Comparison of ENCODE assay signal across 8 cellular contexts in the genomic region with DNA sequence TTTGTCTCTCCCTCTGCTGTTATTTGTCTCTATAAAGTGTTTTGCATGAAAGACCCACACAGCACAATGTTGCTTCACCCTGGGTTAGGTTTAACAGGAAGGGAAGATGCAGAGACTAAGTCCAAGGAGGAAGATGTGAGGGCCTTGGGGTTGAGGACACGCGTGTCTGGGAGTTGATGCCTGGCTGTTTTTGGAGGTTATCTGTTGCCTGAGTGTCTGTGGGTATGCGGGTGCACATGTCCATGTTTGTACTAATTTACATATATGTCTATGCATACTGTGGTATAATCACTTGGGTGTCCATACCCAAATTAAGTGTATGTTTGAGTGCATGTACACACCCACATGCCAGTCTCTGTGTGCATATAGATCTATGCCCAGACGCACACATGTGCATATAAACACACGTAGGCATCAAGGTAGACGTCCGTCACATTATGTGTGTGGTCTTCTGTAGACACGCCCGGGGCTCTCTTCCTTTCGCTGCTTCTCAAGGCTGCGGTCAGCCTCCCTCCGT. TPM values are rescaled to one million over a fixed set of nuclear protein-coding genes. Genes with fewer than 3 reads are reported as not detected.
DNase-seq lines count a peak whose midpoint lies in the region; ATAC-seq and TF ChIP-seq lines count a peak whose summit lies in the region.

No MANE protein-coding gene starts in this region.

- no peak overlapping the region for H3K9ac ChIP-seq in HUES48 (ENCODE audit: low read depth, low read length)
- no peak overlapping the region for H3K9ac ChIP-seq in mammary epithelial cell (ENCODE audit: insufficient read depth, low read length)
- H3K9ac ChIP-seq in mucosa of rectum (ENCODE audit: low read depth in 1 of 2, low read length in 2 of 2) = peak overlapping the region in 1 of 2 donors; percentile 56

- H2AFZ ChIP-seq in mammary epithelial cell (ENCODE audit: low read depth, low read length) = peak overlapping the region; percentile 88

- H3K36me3 Mint-ChIP-seq in Caco-2 (ENCODE audit: insufficient read depth, unreplicated experiment) = peaks cover 5% of the 10 kb centered on the region

- peak overlapping the region; percentile 82 for H3K4me2 ChIP-seq in mammary epithelial cell (ENCODE audit: insufficient read depth, low read depth, low read length)

- H3K4me1 ChIP-seq in Caco-2 = peaks cover 5% of the 10 kb centered on the region; the same call in 1 of the 2 replicates
- peaks cover 22% of the 10 kb centered on the region for H3K4me1 ChIP-seq in HUES48 (ENCODE audit: control insufficient read depth, insufficient read depth, low read length)
- H3K4me1 ChIP-seq in mammary epithelial cell (ENCODE audit: insufficient read depth, low read length) = peaks cover 18% of the 10 kb centered on the region
- peaks cover 8 to 16% of the 10 kb centered on the region in 2 donors for H3K4me1 ChIP-seq in mucosa of rectum (ENCODE audit: control insufficient read depth in 2 of 2, insufficient read depth in 2 of 2, low read length in 2 of 2)

- intact Hi-C loops in Caco-2 (cut with micrococcal nuclease; ENCODE audit: unreplicated experiment) (no loop called here), mammary epithelial cell (cut with micrococcal nuclease) (loop anchor here (2.0 kb wide), 1 partner anchor 73 kb away; the partner anchor contains the start of gene LDLRAP1)

- no peak overlapping the region for H3K27ac ChIP-seq in HUES48 (ENCODE audit: low read depth, low read length)
- no peak overlapping the region for H3K27ac ChIP-seq in mammary epithelial cell (ENCODE audit: insufficient read depth, low read depth, low read length)
- peak overlapping the region; percentile 52 to 63 for H3K27ac ChIP-seq in mucosa of rectum (ENCODE audit: low read depth in 2 of 2, low read length in 2 of 2)

- ATAC-seq in GM19467 (IDR thresholded peaks at IDR 0.05; ENCODE audit: unreplicated experiment) (no peak), GM19463 (IDR thresholded peaks at IDR 0.05; ENCODE audit: unreplicated experiment) (no peak)

- in situ Hi-C loops in mammary epithelial cell (cut with MboI; ENCODE audit: low sequenced_read_pairs in 2 of 2) = no loop called here

- peaks cover 14% of the 10 kb centered on the region for H3K4me1 Mint-ChIP-seq in Caco-2 (ENCODE audit: low read depth, unreplicated experiment)

- H3K27ac Mint-ChIP-seq in Caco-2 (ENCODE audit: unreplicated experiment) = no peak overlapping the region

- CTCF ChIA-PET in Caco-2 (lab: Charles Lee) = interaction anchor here (0.7 kb wide), 1 partner anchor 89 kb away, joined by 3 read pairs; no protein-coding TSS in a partner anchor
- CTCF ChIA-PET in mammary epithelial cell (lab: Charles Lee; ENCODE audit: low non-redundant PET) = no interaction called here

- H3K4me3 ChIP-seq in Caco-2 (ENCODE audit: low read depth, low read length) (peak overlapping the region; percentile 42), HUES48 (ENCODE audit: low read depth, low read length) (peak overlapping the region; percentile 78), mammary epithelial cell (replicated peaks in 1 of 3; ENCODE audit: insufficient read depth in 1 of 3, low read depth in 2 of 3, low read length in 3 of 3) (peak overlapping the region in 2 of 3 experiments; percentile 44 to 46), mucosa of rectum (ENCODE audit: low read length in 2 of 2) (peak overlapping the region; percentile 62 to 63)

- 5% methylated on average over 12 of the region's 12 CpGs for WGBS in mammary epithelial cell (ENCODE audit: low coverage, missing lambda C conversion rate)

- peak overlapping the region; percentile 61 for H3K4me3 Mint-ChIP-seq in Caco-2 (ENCODE audit: unreplicated experiment)

- no TSS peak for BruUV-seq in Caco-2 (replicated peaks; lab: Mats Ljungman, UMichigan)
- BruUV-seq in mammary epithelial cell (replicated peaks; lab: Mats Ljungman, UMichigan) = no TSS peak

- 0 out of 2 replicates have a peak, but pooled peaks cover 1% of the 10 kb centered on the region for H3K27me3 ChIP-seq in Caco-2 (replicated peaks; ENCODE audit: control insufficient read depth, insufficient read depth, low read length)
- H3K27me3 ChIP-seq in HUES48 (ENCODE audit: control insufficient read depth, insufficient read depth, low read length) = peaks cover 16% of the 10 kb centered on the region
- peaks cover 27% of the 10 kb centered on the region for H3K27me3 ChIP-seq in mammary epithelial cell (ENCODE audit: insufficient read depth, low read length)
- peaks cover 32 to 37% of the 10 kb centered on the region in 2 donors for H3K27me3 ChIP-seq in mucosa of rectum (ENCODE audit: control insufficient read depth in 2 of 2, insufficient read depth in 2 of 2, low read length in 2 of 2)

- DNase-seq in Caco-2 (no peak), mammary epithelial cell (no peak), NCI-H2227 (lab: John Stamatoyannopoulos, UW; ENCODE audit: unreplicated experiment) (no peak), NCI-H1694 treated with DMSO at 0.1 percent for 48 hours (lab: John Stamatoyannopoulos, UW) (no peak)

- H4K20me1 ChIP-seq in mammary epithelial cell (ENCODE audit: insufficient read depth, low read length) = no peaks in the 10 kb centered on the region

- H3K9me3 Mint-ChIP-seq in Caco-2 (ENCODE audit: unreplicated experiment) = no peaks in the 10 kb centered on the region

- POLR2A ChIA-PET in Caco-2 (lab: Charles Lee) = interaction anchor here (0.6 kb wide), 1 partner anchor 43 kb away, joined by 3 read pairs; no protein-coding TSS in a partner anchor

- dilution Hi-C loops in mammary epithelial cell (cut with HindIII; ENCODE audit: low sequenced_read_pairs) = no loop called here

- H3K27me3 Mint-ChIP-seq in Caco-2 (ENCODE audit: insufficient read depth, unreplicated experiment) = peaks cover 3% of the 10 kb centered on the region

- H3K79me2 ChIP-seq in mammary epithelial cell (ENCODE audit: insufficient read depth, low read length) = no peaks in the 10 kb centered on the region

- H3K36me3 ChIP-seq in Caco-2 (ENCODE audit: control insufficient read depth, insufficient read depth, low read length) (no peaks in the 10 kb centered on the region; the same call in 1 of the 2 replicates), HUES48 (ENCODE audit: control insufficient read depth, insufficient read depth, low read length) (no peaks in the 10 kb centered on the region), mammary epithelial cell (ENCODE audit: insufficient read depth, low read length) (no peaks in the 10 kb centered on the region), mucosa of rectum (ENCODE audit: control insufficient read depth in 2 of 2, insufficient read depth in 2 of 2, low read length in 2 of 2) (no peaks in the 10 kb centered on the region)

- TF ChIP-seq CTCF in Caco-2 (IDR thresholded peaks at IDR 0.05; ENCODE audit: insufficient read depth in 1 of 2, low read depth in 1 of 2, low read length in 1 of 2, severe bottlenecking in 1 of 2, unreplicated experiment in 1 of 2) = no peak
- no peak for TF ChIP-seq CTCF in mammary epithelial cell (conservative IDR thresholded peaks at IDR 0.05 in 1 of 2, IDR thresholded peaks at IDR 0.05 in 1 of 2; ENCODE audit: extremely low read depth in 1 of 2, insufficient read depth in 1 of 2, low read depth in 1 of 2, low read length in 2 of 2)

- H3K9me3 ChIP-seq in Caco-2 = no peaks in the 10 kb centered on the region
- no peaks in the 10 kb centered on the region for H3K9me3 ChIP-seq in HUES48 (ENCODE audit: control insufficient read depth, insufficient read depth, low read length)
- H3K9me3 ChIP-seq in mammary epithelial cell (replicated peaks; ENCODE audit: insufficient read depth, low read length) = no peaks in the 10 kb centered on the region
- no peaks in the 10 kb centered on the region for H3K9me3 ChIP-seq in mucosa of rectum (ENCODE audit: control insufficient read depth in 2 of 2, low read length in 2 of 2)

RNA-seq across cellular contexts. Expression of gene MAN1C1, which starts 1.0 kb away (rescaled TPM):
- 2.7 and 3.5 TPM in 2 replicates for total RNA-seq in Caco-2 (2022)
- under 1 TPM; 0.07 to 0.33 TPM for total RNA-seq in mammary epithelial cell
- polyA plus RNA-seq in mammary epithelial cell = 0.18 TPM
- polyA minus RNA-seq in mammary epithelial cell = not detected

Comparison
In these comparisons a context has a peak if more than half of its experiments do, and no peak if none do; other contexts are left out.
1. H3K27ac ChIP-seq: peak in mucosa of rectum (2 of 2); none in HUES48 (single experiment) and mammary epithelial cell (single experiment).
2. Peak in every context shown above with its lines, with median percentiles within 50 percentile points of each other: H3K4me3 ChIP-seq.